ENCODE assay signal across 1 cellular context in the genomic region with DNA sequence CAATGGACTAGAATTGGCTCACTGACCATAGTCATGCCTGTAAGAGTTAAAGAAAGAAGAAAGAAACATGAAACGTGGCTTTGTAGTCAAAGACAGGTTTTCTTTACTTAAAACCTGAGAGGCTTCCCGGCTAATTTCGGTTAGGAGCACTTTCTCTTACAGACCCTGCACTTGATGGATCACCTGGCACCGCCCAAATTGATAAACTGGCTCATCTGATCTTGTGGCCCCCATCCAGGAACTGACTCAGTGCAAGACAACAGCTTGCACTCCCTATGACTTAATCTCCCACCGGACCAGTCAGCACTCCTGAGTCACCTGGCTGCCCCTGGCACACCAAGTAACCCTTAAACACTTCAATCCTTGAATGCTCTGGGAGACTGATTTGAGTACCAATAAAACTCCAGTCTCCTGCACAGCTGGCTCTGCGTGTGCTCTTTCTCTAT.
A peak's percentile ranks its signal among the peaks of the same experiment; 100 is the strongest.
TF ChIP-seq lines count a peak whose summit lies in the region.

No MANE protein-coding gene starts in this region.

TF ChIP-seq in HEK293, 187 proteins besides CTCF, POLR2A, EP300 and RAD21 (continued from another document):
- TF ChIP-seq, protein P1, sequence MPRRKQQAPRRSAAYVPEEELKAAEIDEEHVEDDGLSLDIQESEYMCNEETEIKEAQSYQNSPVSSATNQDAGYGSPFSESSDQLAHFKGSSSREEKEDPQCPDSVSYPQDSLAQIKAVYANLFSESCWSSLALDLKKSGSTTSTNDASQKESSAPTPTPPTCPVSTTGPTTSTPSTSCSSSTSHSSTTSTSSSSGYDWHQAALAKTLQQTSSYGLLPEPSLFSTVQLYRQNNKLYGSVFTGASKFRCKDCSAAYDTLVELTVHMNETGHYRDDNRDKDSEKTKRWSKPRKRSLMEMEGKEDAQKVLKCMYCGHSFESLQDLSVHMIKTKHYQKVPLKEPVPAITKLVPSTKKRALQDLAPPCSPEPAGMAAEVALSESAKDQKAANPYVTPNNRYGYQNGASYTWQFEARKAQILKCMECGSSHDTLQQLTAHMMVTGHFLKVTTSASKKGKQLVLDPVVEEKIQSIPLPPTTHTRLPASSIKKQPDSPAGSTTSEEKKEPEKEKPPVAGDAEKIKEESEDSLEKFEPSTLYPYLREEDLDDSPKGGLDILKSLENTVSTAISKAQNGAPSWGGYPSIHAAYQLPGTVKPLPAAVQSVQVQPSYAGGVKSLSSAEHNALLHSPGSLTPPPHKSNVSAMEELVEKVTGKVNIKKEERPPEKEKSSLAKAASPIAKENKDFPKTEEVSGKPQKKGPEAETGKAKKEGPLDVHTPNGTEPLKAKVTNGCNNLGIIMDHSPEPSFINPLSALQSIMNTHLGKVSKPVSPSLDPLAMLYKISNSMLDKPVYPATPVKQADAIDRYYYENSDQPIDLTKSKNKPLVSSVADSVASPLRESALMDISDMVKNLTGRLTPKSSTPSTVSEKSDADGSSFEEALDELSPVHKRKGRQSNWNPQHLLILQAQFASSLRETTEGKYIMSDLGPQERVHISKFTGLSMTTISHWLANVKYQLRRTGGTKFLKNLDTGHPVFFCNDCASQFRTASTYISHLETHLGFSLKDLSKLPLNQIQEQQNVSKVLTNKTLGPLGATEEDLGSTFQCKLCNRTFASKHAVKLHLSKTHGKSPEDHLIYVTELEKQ (tag by site-specific recombination; IDR thresholded peaks at IDR 0.05; ENCODE audit: borderline replicate concordance), result peak; percentile 51; the same call in 1 of the 2 replicates
- TF ChIP-seq MZF1 (tag by site-specific recombination; IDR thresholded peaks at IDR 0.05; ENCODE audit: borderline replicate concordance) (no peak), ZFHX2 (tag by site-specific recombination; conservative IDR thresholded peaks at IDR 0.05) (no peak), ZNF146 (tag by site-specific recombination; IDR thresholded peaks at IDR 0.05) (no peak), RBAK (tag by site-specific recombination; IDR thresholded peaks at IDR 0.05) (no peak)
- TF ChIP-seq, protein P2, sequence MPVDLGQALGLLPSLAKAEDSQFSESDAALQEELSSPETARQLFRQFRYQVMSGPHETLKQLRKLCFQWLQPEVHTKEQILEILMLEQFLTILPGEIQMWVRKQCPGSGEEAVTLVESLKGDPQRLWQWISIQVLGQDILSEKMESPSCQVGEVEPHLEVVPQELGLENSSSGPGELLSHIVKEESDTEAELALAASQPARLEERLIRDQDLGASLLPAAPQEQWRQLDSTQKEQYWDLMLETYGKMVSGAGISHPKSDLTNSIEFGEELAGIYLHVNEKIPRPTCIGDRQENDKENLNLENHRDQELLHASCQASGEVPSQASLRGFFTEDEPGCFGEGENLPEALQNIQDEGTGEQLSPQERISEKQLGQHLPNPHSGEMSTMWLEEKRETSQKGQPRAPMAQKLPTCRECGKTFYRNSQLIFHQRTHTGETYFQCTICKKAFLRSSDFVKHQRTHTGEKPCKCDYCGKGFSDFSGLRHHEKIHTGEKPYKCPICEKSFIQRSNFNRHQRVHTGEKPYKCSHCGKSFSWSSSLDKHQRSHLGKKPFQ (tag by site-specific recombination; IDR thresholded peaks at IDR 0.05), result no peak
- TF ChIP-seq, protein P3, sequence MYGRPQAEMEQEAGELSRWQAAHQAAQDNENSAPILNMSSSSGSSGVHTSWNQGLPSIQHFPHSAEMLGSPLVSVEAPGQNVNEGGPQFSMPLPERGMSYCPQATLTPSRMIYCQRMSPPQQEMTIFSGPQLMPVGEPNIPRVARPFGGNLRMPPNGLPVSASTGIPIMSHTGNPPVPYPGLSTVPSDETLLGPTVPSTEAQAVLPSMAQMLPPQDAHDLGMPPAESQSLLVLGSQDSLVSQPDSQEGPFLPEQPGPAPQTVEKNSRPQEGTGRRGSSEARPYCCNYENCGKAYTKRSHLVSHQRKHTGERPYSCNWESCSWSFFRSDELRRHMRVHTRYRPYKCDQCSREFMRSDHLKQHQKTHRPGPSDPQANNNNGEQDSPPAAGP (tag by site-specific recombination; IDR thresholded peaks at IDR 0.05), result 0 out of 2 replicates have a peak, but pooled peaks have one; percentile 31
- TF ChIP-seq, protein P4, sequence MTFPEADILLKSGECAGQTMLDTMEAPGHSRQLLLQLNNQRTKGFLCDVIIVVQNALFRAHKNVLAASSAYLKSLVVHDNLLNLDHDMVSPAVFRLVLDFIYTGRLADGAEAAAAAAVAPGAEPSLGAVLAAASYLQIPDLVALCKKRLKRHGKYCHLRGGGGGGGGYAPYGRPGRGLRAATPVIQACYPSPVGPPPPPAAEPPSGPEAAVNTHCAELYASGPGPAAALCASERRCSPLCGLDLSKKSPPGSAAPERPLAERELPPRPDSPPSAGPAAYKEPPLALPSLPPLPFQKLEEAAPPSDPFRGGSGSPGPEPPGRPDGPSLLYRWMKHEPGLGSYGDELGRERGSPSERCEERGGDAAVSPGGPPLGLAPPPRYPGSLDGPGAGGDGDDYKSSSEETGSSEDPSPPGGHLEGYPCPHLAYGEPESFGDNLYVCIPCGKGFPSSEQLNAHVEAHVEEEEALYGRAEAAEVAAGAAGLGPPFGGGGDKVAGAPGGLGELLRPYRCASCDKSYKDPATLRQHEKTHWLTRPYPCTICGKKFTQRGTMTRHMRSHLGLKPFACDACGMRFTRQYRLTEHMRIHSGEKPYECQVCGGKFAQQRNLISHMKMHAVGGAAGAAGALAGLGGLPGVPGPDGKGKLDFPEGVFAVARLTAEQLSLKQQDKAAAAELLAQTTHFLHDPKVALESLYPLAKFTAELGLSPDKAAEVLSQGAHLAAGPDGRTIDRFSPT (tag by site-specific recombination; IDR thresholded peaks at IDR 0.05), result 0 out of 2 replicates have a peak, but pooled peaks have one; percentile 15
- TF ChIP-seq, protein P5, sequence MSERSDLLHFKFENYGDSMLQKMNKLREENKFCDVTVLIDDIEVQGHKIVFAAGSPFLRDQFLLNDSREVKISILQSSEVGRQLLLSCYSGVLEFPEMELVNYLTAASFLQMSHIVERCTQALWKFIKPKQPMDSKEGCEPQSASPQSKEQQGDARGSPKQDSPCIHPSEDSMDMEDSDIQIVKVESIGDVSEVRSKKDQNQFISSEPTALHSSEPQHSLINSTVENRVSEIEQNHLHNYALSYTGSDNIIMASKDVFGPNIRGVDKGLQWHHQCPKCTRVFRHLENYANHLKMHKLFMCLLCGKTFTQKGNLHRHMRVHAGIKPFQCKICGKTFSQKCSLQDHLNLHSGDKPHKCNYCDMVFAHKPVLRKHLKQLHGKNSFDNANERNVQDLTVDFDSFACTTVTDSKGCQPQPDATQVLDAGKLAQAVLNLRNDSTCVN (tag by site-specific recombination; optimal IDR thresholded peaks at IDR 0.05), result no peak
- TF ChIP-seq, protein P6, sequence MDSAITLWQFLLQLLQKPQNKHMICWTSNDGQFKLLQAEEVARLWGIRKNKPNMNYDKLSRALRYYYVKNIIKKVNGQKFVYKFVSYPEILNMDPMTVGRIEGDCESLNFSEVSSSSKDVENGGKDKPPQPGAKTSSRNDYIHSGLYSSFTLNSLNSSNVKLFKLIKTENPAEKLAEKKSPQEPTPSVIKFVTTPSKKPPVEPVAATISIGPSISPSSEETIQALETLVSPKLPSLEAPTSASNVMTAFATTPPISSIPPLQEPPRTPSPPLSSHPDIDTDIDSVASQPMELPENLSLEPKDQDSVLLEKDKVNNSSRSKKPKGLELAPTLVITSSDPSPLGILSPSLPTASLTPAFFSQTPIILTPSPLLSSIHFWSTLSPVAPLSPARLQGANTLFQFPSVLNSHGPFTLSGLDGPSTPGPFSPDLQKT (IDR thresholded peaks at IDR 0.05; ENCODE audit: borderline replicate concordance, low read depth, low read length), result no peak
- TF ChIP-seq, protein P7, sequence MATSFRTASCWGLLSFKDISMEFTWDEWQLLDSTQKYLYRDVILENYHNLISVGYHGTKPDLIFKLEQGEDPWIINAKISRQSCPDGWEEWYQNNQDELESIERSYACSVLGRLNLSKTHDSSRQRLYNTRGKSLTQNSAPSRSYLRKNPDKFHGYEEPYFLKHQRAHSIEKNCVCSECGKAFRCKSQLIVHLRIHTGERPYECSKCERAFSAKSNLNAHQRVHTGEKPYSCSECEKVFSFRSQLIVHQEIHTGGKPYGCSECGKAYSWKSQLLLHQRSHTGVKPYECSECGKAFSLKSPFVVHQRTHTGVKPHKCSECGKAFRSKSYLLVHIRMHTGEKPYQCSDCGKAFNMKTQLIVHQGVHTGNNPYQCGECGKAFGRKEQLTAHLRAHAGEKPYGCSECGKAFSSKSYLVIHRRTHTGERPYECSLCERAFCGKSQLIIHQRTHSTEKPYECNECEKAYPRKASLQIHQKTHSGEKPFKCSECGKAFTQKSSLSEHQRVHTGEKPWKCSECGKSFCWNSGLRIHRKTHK (tag by site-specific recombination; IDR thresholded peaks at IDR 0.05), result no peak
